In genomic region chr18:2974731-2975130, GRCh38 we compare ENCODE assay signal across 19 cellular contexts. TPM values are rescaled to one million over a fixed set of nuclear protein-coding genes. Genes with fewer than 3 reads are reported as not detected.
DNase-seq lines count a peak whose midpoint lies in the region; ATAC-seq, FAIRE-seq and TF ChIP-seq lines count a peak whose summit lies in the region.
"Had no signal": no experiment of that assay in that cellular context is flagged by ENCODE, and none has a peak within 500 bp of the region (broad histone marks: within the 10 kb centered on the region; RNA-seq: fewer than 3 reads in every experiment).

No MANE protein-coding gene starts in this region.

- TF ChIP-seq POLR2A in HepG2 (IDR thresholded peaks at IDR 0.05; ENCODE audit: insufficient read depth in 1 of 2, low read depth in 2 of 2, low read length in 2 of 2): no peak
- no peak for TF ChIP-seq POLR2A in right lobe of liver (IDR thresholded peaks at IDR 0.05)

- peaks cover 78% of the 10 kb centered on the region for H3K36me3 Mint-ChIP-seq in activated CD8-positive, alpha-beta T cell treated with anti-CD3 and anti-CD28 coated beads for 36 hours (ENCODE audit: low read depth)
- no peaks in the 10 kb centered on the region for H3K36me3 Mint-ChIP-seq in naive B cell

- H3K4me3 ChIP-seq in HepG2 (replicated peaks in 1 of 3; ENCODE audit: insufficient read depth in 1 of 3, low read depth in 2 of 3, low read length in 3 of 3): no peak overlapping the region
- H3K4me3 ChIP-seq in right lobe of liver: no peak overlapping the region
- H3K4me3 ChIP-seq: ascending aorta, thyroid gland had no signal

- in situ Hi-C loops in HepG2 (cut with HindIII; ENCODE audit: extremely low pct_ligation_motif_present, low pct_unique_long_range_greater_than_20kb): no loop called here

- H3K9me3 ChIP-seq in HepG2 (ENCODE audit: low read length) (no peaks in the 10 kb centered on the region), right lobe of liver (no peaks in the 10 kb centered on the region)
- H3K9me3 ChIP-seq: ascending aorta, thyroid gland had no signal

- TF ChIP-seq EP300 in HepG2 (IDR thresholded peaks at IDR 0.05; ENCODE audit: low read depth in 2 of 2, low read length in 2 of 2): no peak
- no peak for TF ChIP-seq EP300 in HepG2 (CRISPR knock-in tag; IDR thresholded peaks at IDR 0.05; ENCODE audit: borderline replicate concordance)

- H4K20me1 ChIP-seq in HepG2 (ENCODE audit: insufficient read depth, low read length): peaks cover 86% of the 10 kb centered on the region

- H3K27me3 Mint-ChIP-seq in activated CD8-positive, alpha-beta T cell treated with anti-CD3 and anti-CD28 coated beads for 36 hours: no peaks in the 10 kb centered on the region
- no peaks in the 10 kb centered on the region for H3K27me3 Mint-ChIP-seq in naive B cell
- H3K27me3 Mint-ChIP-seq: memory B cell had no signal

- no peak for FAIRE-seq in HepG2 (lab: Jason Lieb, UNC)
- FAIRE-seq: GM19239, H54 had no signal

- WGBS in HepG2 (ENCODE audit: low lambda C conversion rate): 100% methylated on average over 3 of the region's 3 CpGs
- 88% methylated on average over 3 of the region's 3 CpGs for WGBS in right lobe of liver (ENCODE audit: insufficient coverage, low coverage, low lambda C conversion rate, missing lambda C conversion rate)

- peaks cover 99% of the 10 kb centered on the region for H3K79me2 ChIP-seq in HepG2 (ENCODE audit: insufficient read depth, low read length)

- peak overlapping the region; percentile 68 for H3K27ac Mint-ChIP-seq in activated CD8-positive, alpha-beta T cell treated with anti-CD3 and anti-CD28 coated beads for 36 hours
- peak overlapping the region in 4 of 6 donors; percentile 30 to 97 (median 86) for H3K27ac Mint-ChIP-seq in naive B cell
- H3K27ac Mint-ChIP-seq: memory B cell, nephron had no signal

- H3K9ac ChIP-seq in HepG2 (ENCODE audit: insufficient read depth, low read depth, low read length): no peak overlapping the region

- CTCF ChIA-PET in HepG2 (lab: Yijun Ruan, JAX; ENCODE audit: low intra/inter-chr PET ratio, low total read pairs): no interaction called here
- CTCF ChIA-PET in activated CD8-positive, alpha-beta T cell treated with anti-CD3 and anti-CD28 coated beads for 36 hours (lab: Charles Lee): interaction anchor here (0.7 to 11.8 kb wide), 5 partner anchors 12 to 272 kb away, joined by 3 to 128 read pairs (median 4); partner anchors contain the start of gene MYL12A

- no peak overlapping the region for H3K27ac ChIP-seq in HepG2 (ENCODE audit: extremely low read length, insufficient read depth, low read length)
- no peak overlapping the region for H3K27ac ChIP-seq in right lobe of liver
- H3K27ac ChIP-seq: ascending aorta, thyroid gland had no signal

- ATAC-seq in HepG2 (peak; percentile 18; the same call in 1 of the 3 replicates), right lobe of liver (no peak), naive B cell (ENCODE audit: low read depth in 2 of 2) (no peak), HG02870 (IDR thresholded peaks at IDR 0.05; ENCODE audit: unreplicated experiment) (no peak)
- ATAC-seq in activated CD8-positive, alpha-beta T cell treated with anti-CD3 and anti-CD28 coated beads for 36 hours: no peak

- H3K36me3 ChIP-seq in HepG2 (replicated peaks in 1 of 2; ENCODE audit: control insufficient read depth in 1 of 2, insufficient read depth in 2 of 2, low read length in 2 of 2): peaks cover 3 to 12% of the 10 kb centered on the region in 2 experiments; a peak in 3 of 5 replicates
- H3K36me3 ChIP-seq in right lobe of liver: peaks cover 0 to 8% (median 0%) of the 10 kb centered on the region in 4 donors
- H3K36me3 ChIP-seq: ascending aorta, thyroid gland had no signal

- BruUV-seq in HepG2 (replicated peaks; lab: Mats Ljungman, UMichigan): no TSS peak

- H3K27me3 ChIP-seq in HepG2 (ENCODE audit: control insufficient read depth in 1 of 2, insufficient read depth in 2 of 2, low read length in 2 of 2): no peaks in the 10 kb centered on the region
- no peaks in the 10 kb centered on the region for H3K27me3 ChIP-seq in right lobe of liver
- H3K27me3 ChIP-seq: ascending aorta, thyroid gland had no signal

- DNase-seq in HepG2 (ENCODE audit: low spot score) (no peak), right lobe of liver (no peak), naive B cell (no peak), NCI-H1417 (lab: John Stamatoyannopoulos, UW) (no peak), NCI-H510A treated with DMSO at 0.1 percent for 48 hours (lab: John Stamatoyannopoulos, UW) (no peak)
- DNase-seq in activated CD8-positive, alpha-beta T cell treated with anti-CD3 and anti-CD28 coated beads for 36 hours: no peak
- DNase-seq: activated effector memory CD4-positive, alpha-beta T cell treated with Interleukin-2 at 50 U/mL for 16 hours; KG1; NCI-H1694 treated with DMSO at 0.1 percent for 48 hours; NCI-H82; SHP77 treated with DMSO at 0.1 percent for 48 hours; T-helper 1 cell; thyroid gland had no signal

- H3K4me2 ChIP-seq in HepG2 (ENCODE audit: low read depth, low read length): no peak overlapping the region

- POLR2A ChIA-PET in HepG2 (lab: Yijun Ruan, JAX): no interaction called here
- POLR2A ChIA-PET in activated CD8-positive, alpha-beta T cell treated with anti-CD3 and anti-CD28 coated beads for 36 hours (lab: Charles Lee): interaction anchor here (10.9 kb wide), 1 partner anchor 14 kb away, joined by 207 read pairs; no protein-coding TSS in a partner anchor

- intact Hi-C loops in HepG2 (cut with micrococcal nuclease; ENCODE audit: unreplicated experiment) (no loop called here), right lobe of liver (cut with DNase I) (no loop called here)
- intact Hi-C loops in activated CD8-positive, alpha-beta T cell treated with anti-CD3 and anti-CD28 coated beads for 36 hours (cut with micrococcal nuclease): no loop called here

- H3K4me3 Mint-ChIP-seq in activated CD8-positive, alpha-beta T cell treated with anti-CD3 and anti-CD28 coated beads for 36 hours: no peak overlapping the region
- H3K4me3 Mint-ChIP-seq in naive B cell: no peak overlapping the region
- H3K4me3 Mint-ChIP-seq: memory B cell, nephron had no signal

- TF ChIP-seq CTCF in HepG2 (CRISPR knock-in tag; IDR thresholded peaks at IDR 0.05) (no peak), right lobe of liver (IDR thresholded peaks at IDR 0.05) (no peak)
- TF ChIP-seq CTCF in activated CD8-positive, alpha-beta T cell treated with anti-CD3 and anti-CD28 coated beads for 36 hours (IDR thresholded peaks at IDR 0.05): no peak

- no peaks in the 10 kb centered on the region for H3K9me3 Mint-ChIP-seq in activated CD8-positive, alpha-beta T cell treated with anti-CD3 and anti-CD28 coated beads for 36 hours
- H3K9me3 Mint-ChIP-seq in naive B cell: no peaks in the 10 kb centered on the region
- H3K9me3 Mint-ChIP-seq: memory B cell, nephron had no signal

- no peak for TF ChIP-seq RAD21 in HepG2 (CRISPR knock-in tag; IDR thresholded peaks at IDR 0.05)

- H3K4me1 ChIP-seq in HepG2 (ENCODE audit: insufficient read depth, low read length) (peaks cover 96% of the 10 kb centered on the region), right lobe of liver (peaks cover 0 to 79% (median 37%) of the 10 kb centered on the region in 4 donors)

- no peak overlapping the region for H2AFZ ChIP-seq in HepG2 (ENCODE audit: low read length)

- H3K4me1 Mint-ChIP-seq in activated CD8-positive, alpha-beta T cell treated with anti-CD3 and anti-CD28 coated beads for 36 hours (ENCODE audit: low read depth): peaks cover 92% of the 10 kb centered on the region
- peaks cover 59 to 65% (median 60%) of the 10 kb centered on the region in 3 donors for H3K4me1 Mint-ChIP-seq in naive B cell

TF ChIP-seq in HepG2, 621 proteins besides CTCF, POLR2A, EP300 and RAD21 (continues in another document):
- TF ChIP-seq ZSCAN12 (CRISPR knock-in tag; IDR thresholded peaks at IDR 0.05): no peak

RNA-seq across cellular contexts. Expression of gene LPIN2, which starts 38.2 kb away (rescaled TPM):
- total RNA-seq in HepG2 (2016; rRNA removed; fragmentation: Illumina TruSeq; extraction: Trizol) (46.0 and 59.5 TPM in 2 replicates), right lobe of liver (100 to 1,000 TPM in 5 of 6 experiments, 10 to 100 TPM in 1; 64.9 to 175 (median 150) TPM)
- 12.8 and 14.6 TPM in 2 replicates for total RNA-seq in HepG2 (2016; cell fraction: cytosol; rRNA removed; fragmentation: Illumina TruSeq; extraction: Trizol; ENCODE audit: low read depth)
- 44.4 and 54.4 TPM in 2 replicates for total RNA-seq in HepG2 (2016; cell fraction: insoluble cytoplasmic fraction; rRNA removed; fragmentation: Illumina TruSeq; extraction: Trizol)
- total RNA-seq in HepG2 (2016; cell fraction: membrane; rRNA removed; fragmentation: Illumina TruSeq; extraction: Trizol): 20.5 and 21.5 TPM in 2 replicates
- total RNA-seq in HepG2 (2016; cell fraction: nucleus; rRNA removed; fragmentation: Illumina TruSeq; extraction: Trizol): 50.5 and 53.1 TPM in 2 replicates
- polyA plus RNA-seq in HepG2 (2011; rRNA removed) (110 and 119 TPM in 2 replicates), naive B cell (ENCODE audit: low read depth in 6 of 6) (10 to 100 TPM in 2 of 6 donors, 1 to 10 TPM in 4; 1.6 to 15.4 (median 8.1) TPM)
- 76.4 and 101 TPM in 2 replicates for polyA plus RNA-seq in HepG2 (2011; cell fraction: cytosol; rRNA removed)
- 114 and 124 TPM in 2 replicates for polyA plus RNA-seq in HepG2 (2011; cell fraction: nucleus; rRNA removed)
- 53.5 and 68.4 TPM in 2 replicates for polyA plus RNA-seq in HepG2 (2012)
- 1.7 and 2.2 TPM in 2 replicates for polyA plus RNA-seq in HepG2 (2016; cell fraction: cytosol; fragmentation: Illumina TruSeq; extraction: Trizol; ENCODE audit: low read depth)
- 32.7 and 38.7 TPM in 2 replicates for polyA plus RNA-seq in HepG2 (2016; cell fraction: insoluble cytoplasmic fraction; fragmentation: Illumina TruSeq; extraction: Trizol; ENCODE audit: low read depth)
- 5.6 and 6.6 TPM in 2 replicates for polyA plus RNA-seq in HepG2 (2016; cell fraction: membrane; fragmentation: Illumina TruSeq; extraction: Trizol; ENCODE audit: low read depth)
- polyA plus RNA-seq in HepG2 (2016; cell fraction: nucleus; fragmentation: Illumina TruSeq; extraction: Trizol; ENCODE audit: insufficient read depth, low read depth): 51.6 and 53.6 TPM in 2 replicates
- 31.2 and 149 TPM in 2 replicates for polyA minus RNA-seq in HepG2 (2011; rRNA and poly(A)+ RNA removed; ENCODE audit: low replicate concordance)
- 95.1 and 103 TPM in 2 replicates for polyA minus RNA-seq in HepG2 (2011; cell fraction: cytosol; rRNA and poly(A)+ RNA removed)
- 171 and 204 TPM in 2 replicates for polyA minus RNA-seq in HepG2 (2011; cell fraction: nucleus; rRNA and poly(A)+ RNA removed)
- total RNA-seq in activated CD8-positive, alpha-beta T cell treated with anti-CD3 and anti-CD28 coated beads for 36 hours: 10 to 100 TPM; 95.5 to 95.7 TPM
